Comparison of ENCODE assay signal across 8 cellular contexts in the genomic region with DNA sequence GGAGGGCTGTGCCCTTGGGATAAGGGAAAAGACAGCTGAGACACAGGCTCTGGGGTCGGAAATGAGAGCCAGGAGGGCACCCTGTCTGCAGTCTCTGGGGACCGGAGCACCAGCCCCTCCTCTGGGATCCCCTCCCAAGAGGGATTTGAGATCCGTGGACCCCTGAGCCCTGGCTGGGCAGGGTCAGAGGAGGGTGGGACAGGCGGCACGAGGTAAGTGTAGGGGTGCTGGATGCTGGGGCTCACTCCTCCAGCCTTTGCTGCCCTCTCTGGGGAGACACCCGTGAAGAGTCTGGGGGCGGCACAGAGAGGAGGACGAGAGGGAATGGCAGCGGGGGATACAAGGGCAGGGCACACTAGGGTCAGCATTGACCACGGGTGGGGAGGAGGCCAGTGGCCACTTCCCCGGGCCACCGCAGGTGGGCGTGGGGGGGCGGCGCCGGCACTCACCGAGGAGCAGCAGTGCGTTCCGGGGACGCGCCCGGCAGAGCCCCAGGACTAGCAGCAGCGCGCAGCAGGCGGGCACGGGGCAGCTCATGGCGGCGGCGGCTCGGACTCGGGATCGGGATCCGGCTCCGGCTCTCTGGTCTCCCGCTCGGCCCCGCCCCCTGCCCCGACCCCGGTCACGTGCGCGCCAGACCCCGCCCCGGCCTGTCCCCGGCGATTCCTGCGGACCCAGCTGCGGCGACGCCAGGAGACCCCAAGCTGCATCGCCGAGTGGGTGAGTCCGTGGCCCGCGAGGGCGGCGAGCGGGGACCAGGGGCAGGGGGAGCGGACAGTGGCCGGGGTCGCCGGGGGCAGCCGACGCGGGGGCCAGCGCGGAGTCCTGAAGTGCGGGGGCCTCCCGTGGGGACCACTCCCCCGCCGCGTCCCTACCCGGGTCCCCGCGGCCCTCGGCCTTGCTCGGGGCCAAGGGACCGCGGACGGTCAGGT. TPM values are rescaled to one million over a fixed set of nuclear protein-coding genes. Genes with fewer than 3 reads are reported as not detected.
DNase-seq lines count a peak whose midpoint lies in the region; ATAC-seq and TF ChIP-seq lines count a peak whose summit lies in the region.

A gene (minus strand): TSS at position 557 of the 932 bp plus-strand sequence. CDS start 20 bp downstream, at position 537.
A gene (plus strand): TSS at position 651 of the 932 bp plus-strand sequence. CDS start 1,134 bp downstream, outside the sequence.

- peak within 1 kb of the TSS; percentile 88 for H3K9ac ChIP-seq in HUES64 (ENCODE audit: low read depth, low read length)
- peak within 1 kb of the TSS; percentile 27; the same call in 1 of the 2 replicates for H3K9ac ChIP-seq in SU-DHL-6 (ENCODE audit: low read length)
- peak within 1 kb of the TSS; percentile 98 for H3K9ac ChIP-seq in adipocyte (ENCODE audit: low read length)

- no peaks in the 10 kb centered on the region for H3F3A ChIP-seq in SU-DHL-6 (ENCODE audit: insufficient read depth)

- no peaks in the 10 kb centered on the region for H3K27me3 ChIP-seq in AG04450 (ENCODE audit: control insufficient read depth, insufficient read depth, low read length)
- H3K27me3 ChIP-seq in HUES64 (ENCODE audit: insufficient read depth, low read length), result no peaks in the 10 kb centered on the region
- no peaks in the 10 kb centered on the region for H3K27me3 ChIP-seq in SU-DHL-6 (ENCODE audit: low read length)
- H3K27me3 ChIP-seq in adipocyte (replicated peaks; ENCODE audit: control insufficient read depth, insufficient read depth, low read length), result no peaks in the 10 kb centered on the region
- H3K27me3 ChIP-seq in upper lobe of right lung, result no peaks in the 10 kb centered on the region

- H3K27ac ChIP-seq in AG04450 (ENCODE audit: low read depth, low read length), result peak within 1 kb of the TSS; percentile 68
- peak within 1 kb of the TSS; percentile 25; the same call in 1 of the 2 replicates for H3K27ac ChIP-seq in HUES64 (ENCODE audit: low read depth, low read length)
- H3K27ac ChIP-seq in SU-DHL-6 (ENCODE audit: low read depth, low read length), result no peak within 1 kb of the TSS
- H3K27ac ChIP-seq in upper lobe of right lung, result peak within 1 kb of the TSS; percentile 83

- POLR2A ChIA-PET in AG04450 (lab: Yijun Ruan, JAX), result interaction anchor here (0.6 to 1.1 kb wide), 3 partner anchors 14 to 1825 kb away, joined by 3 to 5 read pairs (median 5); no protein-coding TSS in a partner anchor

- intact Hi-C loops in cardiac septum (cut with DNase I), result no loop called here
- intact Hi-C loops in posterior vena cava (cut with DNase I), result loop anchor here in 1 of 2 donors (5.0 kb wide), 1 partner anchor 68 kb away; no protein-coding TSS in a partner anchor
- intact Hi-C loops in upper lobe of right lung (cut with DNase I), result no loop called here

- H3K9me3 ChIP-seq in AG04450 (ENCODE audit: control insufficient read depth, insufficient read depth, low read length) (no peaks in the 10 kb centered on the region; the same call in 1 of the 2 replicates), HUES64 (ENCODE audit: insufficient read depth, low read depth, low read length) (no peaks in the 10 kb centered on the region), SU-DHL-6 (ENCODE audit: insufficient read depth, low read length) (no peaks in the 10 kb centered on the region), adipocyte (ENCODE audit: control insufficient read depth, low read length) (no peaks in the 10 kb centered on the region), upper lobe of right lung (no peaks in the 10 kb centered on the region)

- H2AFZ ChIP-seq in SU-DHL-6 (ENCODE audit: low read depth, low read length, severe bottlenecking), result no peak within 1 kb of the TSS

- DNase-seq in AG04450 (ENCODE audit: low read depth, low spot score), result no peak
- DNase-seq in adipocyte (ENCODE audit: low read depth), result peak; percentile 88
- peak; percentile 91 for DNase-seq in cardiac septum (ENCODE audit: low spot score)
- DNase-seq in posterior vena cava (ENCODE audit: low spot score), result peak; percentile 93
- DNase-seq in upper lobe of right lung, result peak; percentile 92

- TF ChIP-seq CTCF in AG04450 (IDR thresholded peaks at IDR 0.05; ENCODE audit: low read depth, low read length), result no peak
- TF ChIP-seq CTCF in SU-DHL-6 (IDR thresholded peaks at IDR 0.05; ENCODE audit: insufficient read depth, low read length, poor library complexity, severe bottlenecking), result no peak
- no peak for TF ChIP-seq CTCF in upper lobe of right lung (IDR thresholded peaks at IDR 0.05)

- H3K4me2 ChIP-seq in SU-DHL-6 (ENCODE audit: low read depth, low read length, poor library complexity, severe bottlenecking), result peak within 1 kb of the TSS; percentile 44

- WGBS in HUES64, result under 1% methylated on average over 80 of the region's 80 CpGs

- peaks cover 6% of the 10 kb centered on the region; the same call in 1 of the 2 replicates for H3K4me1 ChIP-seq in HUES64 (ENCODE audit: insufficient read depth, low read length)
- peaks cover 8% of the 10 kb centered on the region for H3K4me1 ChIP-seq in adipocyte (ENCODE audit: control insufficient read depth, insufficient read depth, low read length)
- peaks cover 14% of the 10 kb centered on the region for H3K4me1 ChIP-seq in upper lobe of right lung

- no peaks in the 10 kb centered on the region for H3K79me2 ChIP-seq in SU-DHL-6 (ENCODE audit: insufficient read depth, low read length)

- H4K20me1 ChIP-seq in SU-DHL-6 (ENCODE audit: low read depth, low read length), result no peaks in the 10 kb centered on the region

- CTCF ChIA-PET in AG04450 (lab: Charles Lee), result interaction anchor here (0.6 to 0.8 kb wide), 2 partner anchors 84 to 119 kb away, joined by 3 read pairs; a partner anchor contains a TSS

- H3K36me3 ChIP-seq in HUES64 (ENCODE audit: insufficient read depth, low read length) (peaks cover 7% of the 10 kb centered on the region; the same call in 1 of the 2 replicates), SU-DHL-6 (ENCODE audit: low read length) (no peaks in the 10 kb centered on the region), adipocyte (ENCODE audit: control insufficient read depth, insufficient read depth, low read length, severe bottlenecking) (peaks cover 21% of the 10 kb centered on the region), upper lobe of right lung (peaks cover 10% of the 10 kb centered on the region)

- ATAC-seq in GM18907 (IDR thresholded peaks at IDR 0.05; ENCODE audit: unreplicated experiment) (peak; percentile 33), upper lobe of right lung (peak; percentile 89)

- peak within 1 kb of the TSS; percentile 80 for H3K4me3 ChIP-seq in AG04450 (ENCODE audit: low read depth, low read length)
- peak within 1 kb of the TSS; percentile 99 for H3K4me3 ChIP-seq in HUES64 (ENCODE audit: low read length)
- no peak within 1 kb of the TSS for H3K4me3 ChIP-seq in SU-DHL-6 (ENCODE audit: insufficient read depth, low read length, poor library complexity, severe bottlenecking)
- peak within 1 kb of the TSS; percentile 97 for H3K4me3 ChIP-seq in adipocyte (ENCODE audit: low read length)
- peak within 1 kb of the TSS; percentile 62 for H3K4me3 ChIP-seq in upper lobe of right lung

- no peaks in the 10 kb centered on the region for H3K9me2 ChIP-seq in SU-DHL-6 (replicated peaks; ENCODE audit: insufficient read depth, low read length)

RNA-seq across cellular contexts. Expression of the first gene that starts in this region (rescaled TPM):
- polyA plus RNA-seq in AG04450 (2011; rRNA removed), result 37.4 and 39.9 TPM in 2 replicates
- 18.8 and 20.0 TPM in 2 replicates for polyA minus RNA-seq in AG04450 (2011; rRNA and poly(A)+ RNA removed)
- polyA plus RNA-seq in HUES64 (2013, experiment 1 of 2), result 13.8 TPM
- 12.7 TPM for polyA plus RNA-seq in HUES64 (2013, experiment 2 of 2)
- total RNA-seq in cardiac septum (21.4 TPM), posterior vena cava (10 to 100 TPM; 34.0 to 38.8 TPM), upper lobe of right lung (59.8 TPM)

RNA-seq across cellular contexts. Expression of the second gene that starts in this region (rescaled TPM):
- polyA plus RNA-seq in AG04450 (2011; rRNA removed), result 8.9 and 11.7 TPM in 2 replicates
- polyA minus RNA-seq in AG04450 (2011; rRNA and poly(A)+ RNA removed), result 5.6 and 13.0 TPM in 2 replicates
- 9.8 TPM for polyA plus RNA-seq in HUES64 (2013, experiment 1 of 2)
- polyA plus RNA-seq in HUES64 (2013, experiment 2 of 2), result 12.0 TPM
- total RNA-seq in cardiac septum (8.3 TPM), posterior vena cava (10 to 100 TPM; 10.0 to 11.9 TPM), upper lobe of right lung (51.6 TPM)

Comparison
In these comparisons a context has a peak if more than half of its experiments do, and no peak if none do; other contexts are left out.
1. H3K9ac ChIP-seq: peak in every context shown above with its lines; median percentile 98 in adipocyte; 88 in HUES64; 27 in SU-DHL-6.